8 cellular contexts compared by ENCODE assay signal in genomic region chr19:57888494-57889231, GRCh38. TPM values are rescaled to one million over a fixed set of nuclear protein-coding genes. Genes with fewer than 3 reads are reported as not detected.
DNase-seq lines count a peak whose midpoint lies in the region; ATAC-seq and TF ChIP-seq lines count a peak whose summit lies in the region.

ZNF814 (minus strand) TSS chr19:57889037; CDS start chr19:57888802, 235 bp downstream.

- peak within 1 kb of the TSS; percentile 35 for H3K27ac ChIP-seq in foreskin keratinocyte

- H3K27me3 ChIP-seq in foreskin keratinocyte = no peaks in the 10 kb centered on the region

- peaks cover 27% of the 10 kb centered on the region for H3K4me1 Mint-ChIP-seq in neural crest cell
- H3K4me1 Mint-ChIP-seq in stimulated activated naive CD8-positive, alpha-beta T cell treated with anti-CD3 and anti-CD28 coated beads, Interleukin-15, Interleukin-2, amounts not matched to agents 100 ng/mL and 50 ng/mL, for 24 hours (ENCODE audit: low read depth) = peaks cover 29% of the 10 kb centered on the region

- ATAC-seq in HG02798 (IDR thresholded peaks at IDR 0.05; ENCODE audit: poor library complexity, unreplicated experiment) (peak; percentile 70), foreskin keratinocyte (peak; percentile 84), GM18520 (IDR thresholded peaks at IDR 0.05; ENCODE audit: unreplicated experiment) (no peak)

- H3K4me1 ChIP-seq in foreskin keratinocyte = peaks cover 13% of the 10 kb centered on the region

- peak within 1 kb of the TSS; percentile 93 for H3K4me3 Mint-ChIP-seq in neural crest cell
- peak within 1 kb of the TSS; percentile 93 for H3K4me3 Mint-ChIP-seq in stimulated activated naive CD8-positive, alpha-beta T cell treated with anti-CD3 and anti-CD28 coated beads, Interleukin-15, Interleukin-2, amounts not matched to agents 100 ng/mL and 50 ng/mL, for 24 hours

- H3K9me3 Mint-ChIP-seq in neural crest cell = peaks cover 10% of the 10 kb centered on the region
- peaks cover 26% of the 10 kb centered on the region for H3K9me3 Mint-ChIP-seq in stimulated activated naive CD8-positive, alpha-beta T cell treated with anti-CD3 and anti-CD28 coated beads, Interleukin-15, Interleukin-2, amounts not matched to agents 100 ng/mL and 50 ng/mL, for 24 hours

- H3K36me3 Mint-ChIP-seq in neural crest cell (ENCODE audit: low read depth) = peaks cover 46% of the 10 kb centered on the region
- peaks cover 50% of the 10 kb centered on the region for H3K36me3 Mint-ChIP-seq in stimulated activated naive CD8-positive, alpha-beta T cell treated with anti-CD3 and anti-CD28 coated beads, Interleukin-15, Interleukin-2, amounts not matched to agents 100 ng/mL and 50 ng/mL, for 24 hours (ENCODE audit: low read depth)

- no peaks in the 10 kb centered on the region for H3K27me3 Mint-ChIP-seq in neural crest cell (ENCODE audit: low read depth)
- no peaks in the 10 kb centered on the region for H3K27me3 Mint-ChIP-seq in stimulated activated naive CD8-positive, alpha-beta T cell treated with anti-CD3 and anti-CD28 coated beads, Interleukin-15, Interleukin-2, amounts not matched to agents 100 ng/mL and 50 ng/mL, for 24 hours

- DNase-seq in ELF-1 (ENCODE audit: low read depth, low spot score) (peak; percentile 98), RKO (ENCODE audit: low spot score) (peak; percentile 9), activated gamma-delta T cell treated with Interleukin-2 at 50 U/mL for 16 hours (peak; percentile 78), foreskin keratinocyte (peak; percentile 59 to 83), neural crest cell (ENCODE audit: low read depth, low spot score) (peak; percentile 86)

- TF ChIP-seq CTCF in foreskin keratinocyte (conservative IDR thresholded peaks at IDR 0.05) = peak; percentile 61
- peak; percentile 70 for TF ChIP-seq CTCF in neural crest cell (conservative IDR thresholded peaks at IDR 0.05)

- H3K27ac Mint-ChIP-seq in neural crest cell (ENCODE audit: unreplicated experiment) = peak within 1 kb of the TSS; percentile 85
- peak within 1 kb of the TSS; percentile 92 for H3K27ac Mint-ChIP-seq in stimulated activated naive CD8-positive, alpha-beta T cell treated with anti-CD3 and anti-CD28 coated beads, Interleukin-15, Interleukin-2, amounts not matched to agents 100 ng/mL and 50 ng/mL, for 24 hours

RNA-seq across cellular contexts. Expression of gene ZNF814, which starts in this region (rescaled TPM):
- total RNA-seq in foreskin keratinocyte = 11.1 and 12.8 TPM in 2 replicates
- 13.5 and 15.6 TPM in 2 replicates for polyA plus RNA-seq in foreskin keratinocyte
- 44.3 and 45.4 TPM in 2 replicates for total RNA-seq in neural crest cell

Comparison
In these comparisons a context has a peak if more than half of its experiments do, and no peak if none do; other contexts are left out.
1. DNase-seq: peak in every context shown above with its lines; median percentile 98 in ELF-1; 86 in neural crest cell; 78 in activated gamma-delta T cell treated with Interleukin-2 at 50 U/mL for 16 hours; 71 in foreskin keratinocyte; 9 in RKO.